In genomic region chr13:76887070-76887563, GRCh38 we compare ENCODE assay signal across 9 cellular contexts. TPM values are rescaled to one million over a fixed set of nuclear protein-coding genes. Genes with fewer than 3 reads are reported as not detected.
DNase-seq lines count a peak whose midpoint lies in the region; ATAC-seq, FAIRE-seq and TF ChIP-seq lines count a peak whose summit lies in the region.
"Had no signal": no experiment of that assay in that cellular context is flagged by ENCODE, and none has a peak within 500 bp of the region (broad histone marks: within the 10 kb centered on the region; RNA-seq: fewer than 3 reads in every experiment).

No MANE protein-coding gene starts in this region.

- peak overlapping the region; percentile 29; the same call in 1 of the 2 replicates for H3K4me2 ChIP-seq in HepG2 (ENCODE audit: low read depth, low read length)

- no peak for TF ChIP-seq EP300 in HepG2 (IDR thresholded peaks at IDR 0.05; ENCODE audit: low read depth in 2 of 2, low read length in 2 of 2)
- TF ChIP-seq EP300 in HepG2 (CRISPR knock-in tag; IDR thresholded peaks at IDR 0.05; ENCODE audit: borderline replicate concordance): no peak

- no TSS peak for BruUV-seq in HepG2 (replicated peaks; lab: Mats Ljungman, UMichigan)

- in situ Hi-C loops in HepG2 (cut with HindIII; ENCODE audit: extremely low pct_ligation_motif_present, low pct_unique_long_range_greater_than_20kb): no loop called here

- H3K36me3 Mint-ChIP-seq in activated CD4-positive, alpha-beta T cell treated with anti-CD3 and anti-CD28 coated beads, Interleukin-2, amount 10 ng/mL, durations not matched to agents 24 days and 14 days (ENCODE audit: low read depth): peaks cover 4% of the 10 kb centered on the region

- intact Hi-C loops in activated CD4-positive, alpha-beta T cell treated with anti-CD3 and anti-CD28 coated beads, Interleukin-2, amount 10 ng/mL, durations not matched to agents 24 days and 14 days (cut with micrococcal nuclease): loop anchor here (5.0 kb wide), 5 partner anchors 60 to 1520 kb away; partner anchors contain the start of genes MYCBP2 and SLAIN1
- intact Hi-C loops in HepG2 (cut with micrococcal nuclease; ENCODE audit: unreplicated experiment) (no loop called here), tibial artery (cut with DNase I; ENCODE audit: low total_unique reads) (loop anchor here (10.0 kb wide), 3 partner anchors 98 to 1192 kb away; no protein-coding TSS in a partner anchor)

- POLR2A ChIA-PET in HepG2 (lab: Yijun Ruan, JAX): no interaction called here

- CTCF ChIA-PET in HepG2 (lab: Yijun Ruan, JAX; ENCODE audit: low intra/inter-chr PET ratio, low total read pairs): no interaction called here

- no peaks in the 10 kb centered on the region for H3K36me3 ChIP-seq in bronchial epithelial cell (ENCODE audit: control insufficient read depth, insufficient read depth, low read length)
- no peaks in the 10 kb centered on the region for H3K36me3 ChIP-seq in HepG2 (replicated peaks in 1 of 2; ENCODE audit: control insufficient read depth in 1 of 2, insufficient read depth in 2 of 2, low read length in 2 of 2)
- H3K36me3 ChIP-seq in tibial artery: no peaks in the 10 kb centered on the region

- no peaks in the 10 kb centered on the region for H3K79me2 ChIP-seq in HepG2 (ENCODE audit: insufficient read depth, low read length)

- H3K9ac ChIP-seq in HepG2 (ENCODE audit: insufficient read depth, low read depth, low read length): no peak overlapping the region

- 40% methylated on average over 20 of the region's 20 CpGs for WGBS in HepG2 (ENCODE audit: low lambda C conversion rate)

- H4K20me1 ChIP-seq in HepG2 (ENCODE audit: insufficient read depth, low read length): no peaks in the 10 kb centered on the region

- H3K27me3 Mint-ChIP-seq in activated CD4-positive, alpha-beta T cell treated with anti-CD3 and anti-CD28 coated beads, Interleukin-2, amount 10 ng/mL, durations not matched to agents 24 days and 14 days: peaks cover 47% of the 10 kb centered on the region

- peak overlapping the region; percentile 66 for H3K4me3 ChIP-seq in bronchial epithelial cell (ENCODE audit: low read depth, low read length)
- peak overlapping the region in 1 of 3 experiments; percentile 59; a peak in 1 of 6 replicates for H3K4me3 ChIP-seq in HepG2 (replicated peaks in 1 of 3; ENCODE audit: insufficient read depth in 1 of 3, low read depth in 2 of 3, low read length in 3 of 3)
- peak overlapping the region; percentile 69 to 78 for H3K4me3 ChIP-seq in tibial artery

- H3K27ac ChIP-seq in HepG2 (ENCODE audit: extremely low read length, insufficient read depth, low read length) (no peak overlapping the region), tibial artery (peak overlapping the region; percentile 87 to 88)

- no peak for TF ChIP-seq POLR2A in HepG2 (IDR thresholded peaks at IDR 0.05; ENCODE audit: insufficient read depth in 1 of 2, low read depth in 2 of 2, low read length in 2 of 2)

- H2AFZ ChIP-seq in HepG2 (ENCODE audit: low read length): no peak overlapping the region

- H3K4me1 Mint-ChIP-seq in activated CD4-positive, alpha-beta T cell treated with anti-CD3 and anti-CD28 coated beads, Interleukin-2, amount 10 ng/mL, durations not matched to agents 24 days and 14 days: peaks cover 26% of the 10 kb centered on the region

- H3K27ac Mint-ChIP-seq in activated CD4-positive, alpha-beta T cell treated with anti-CD3 and anti-CD28 coated beads, Interleukin-2, amount 10 ng/mL, durations not matched to agents 24 days and 14 days: peak overlapping the region; percentile 54

- H3K4me1 ChIP-seq in HepG2 (ENCODE audit: insufficient read depth, low read length) (peaks cover 7% of the 10 kb centered on the region; the same call in 1 of the 2 replicates), tibial artery (peaks cover 0 to 27% (median 11%) of the 10 kb centered on the region in 4 donors)

- H3K27me3 ChIP-seq in bronchial epithelial cell (ENCODE audit: control insufficient read depth, insufficient read depth, low read length) (no peaks in the 10 kb centered on the region), HepG2 (ENCODE audit: control insufficient read depth in 1 of 2, insufficient read depth in 2 of 2, low read length in 2 of 2) (peaks cover 2 to 15% of the 10 kb centered on the region in 2 experiments; a peak in 4 of 5 replicates), tibial artery (no peaks in the 10 kb centered on the region)

- ATAC-seq in HepG2: no peak
- ATAC-seq in HG03045 (IDR thresholded peaks at IDR 0.05; ENCODE audit: unreplicated experiment): no peak

- H3K4me3 Mint-ChIP-seq in activated CD4-positive, alpha-beta T cell treated with anti-CD3 and anti-CD28 coated beads, Interleukin-2, amount 10 ng/mL, durations not matched to agents 24 days and 14 days: peak overlapping the region; percentile 89

- H3K9me3 ChIP-seq in HepG2 (ENCODE audit: low read length) (no peaks in the 10 kb centered on the region), tibial artery (no peaks in the 10 kb centered on the region)

- no peak for TF ChIP-seq CTCF in bronchial epithelial cell (IDR thresholded peaks at IDR 0.05; ENCODE audit: insufficient read depth, low read length, severe bottlenecking)
- no peak for TF ChIP-seq CTCF in HepG2 (CRISPR knock-in tag; IDR thresholded peaks at IDR 0.05)
- TF ChIP-seq CTCF in tibial artery (IDR thresholded peaks at IDR 0.05): no peak

- FAIRE-seq in bronchial epithelial cell (lab: Jason Lieb, UNC): no peak
- no peak for FAIRE-seq in HepG2 (lab: Jason Lieb, UNC)

- H3K9me3 Mint-ChIP-seq in activated CD4-positive, alpha-beta T cell treated with anti-CD3 and anti-CD28 coated beads, Interleukin-2, amount 10 ng/mL, durations not matched to agents 24 days and 14 days: no peaks in the 10 kb centered on the region

- no peak for TF ChIP-seq RAD21 in HepG2 (CRISPR knock-in tag; IDR thresholded peaks at IDR 0.05)

- DNase-seq in activated CD4-positive, alpha-beta T cell treated with anti-CD3 and anti-CD28 coated beads, Interleukin-2, amount 10 ng/mL, durations not matched to agents 24 days and 14 days: no peak
- DNase-seq in activated CD4-positive, alpha-beta T cell treated with anti-CD3 and anti-CD28 coated beads, Interleukin-2, amount 50 U/mL, for 48 hours: no peak
- DNase-seq in bronchial epithelial cell (ENCODE audit: low read depth) (no peak), HepG2 (ENCODE audit: low spot score) (no peak), tibial artery (no peak), NCI-H774 (lab: John Stamatoyannopoulos, UW) (no peak), epidermal melanocyte (ENCODE audit: insufficient read length, low spot score) (no peak)
- DNase-seq: NK-92 treated with Interleukin-12 subunit alpha and Interleukin-12 subunit beta, amount 100 ng/mL, for 24 hours had no signal

TF ChIP-seq in HepG2, 621 proteins besides CTCF, POLR2A, EP300 and RAD21:
- TF ChIP-seq NCOA2 (CRISPR knock-in tag; IDR thresholded peaks at IDR 0.05): no peak
- no peak for TF ChIP-seq SMARCC2 (IDR thresholded peaks at IDR 0.05)
- TF ChIP-seq ZHX1 (CRISPR knock-in tag; IDR thresholded peaks at IDR 0.05; ENCODE audit: low read depth): no peak
- TF ChIP-seq ADNP (CRISPR knock-in tag; IDR thresholded peaks at IDR 0.05): no peak
- no peak for TF ChIP-seq ZEB1 (IDR thresholded peaks at IDR 0.05; ENCODE audit: insufficient replicate concordance, low read depth)
- no peak for TF ChIP-seq KLF15 (CRISPR knock-in tag; IDR thresholded peaks at IDR 0.05; ENCODE audit: borderline replicate concordance)

RNA-seq across cellular contexts. Expression of gene KCTD12, which starts 0.9 kb away (rescaled TPM):
- total RNA-seq in activated CD4-positive, alpha-beta T cell treated with anti-CD3 and anti-CD28 coated beads, Interleukin-2, amount 10 ng/mL, durations not matched to agents 24 days and 14 days: 11.8 and 12.9 TPM in 2 replicates
- total RNA-seq in bronchial epithelial cell (6.5 and 15.3 TPM in 2 replicates), HepG2 (2016; rRNA removed; fragmentation: Illumina TruSeq; extraction: Trizol) (not detected in 2 replicates)
- not detected in 2 replicates for total RNA-seq in HepG2 (2016; cell fraction: cytosol; rRNA removed; fragmentation: Illumina TruSeq; extraction: Trizol; ENCODE audit: low read depth)
- not detected in 2 replicates for total RNA-seq in HepG2 (2016; cell fraction: insoluble cytoplasmic fraction; rRNA removed; fragmentation: Illumina TruSeq; extraction: Trizol)
- not detected in 2 replicates for total RNA-seq in HepG2 (2016; cell fraction: membrane; rRNA removed; fragmentation: Illumina TruSeq; extraction: Trizol)
- total RNA-seq in HepG2 (2016; cell fraction: nucleus; rRNA removed; fragmentation: Illumina TruSeq; extraction: Trizol): not detected in 2 replicates
- polyA plus RNA-seq in HepG2 (2011; rRNA removed): not detected in 2 replicates
- polyA plus RNA-seq in HepG2 (2011; cell fraction: cytosol; rRNA removed): 0.01 TPM in 1 of 2 replicates, not detected in the other
- polyA plus RNA-seq in HepG2 (2011; cell fraction: nucleus; rRNA removed): 0.02 TPM in 1 of 2 replicates, not detected in the other
- polyA plus RNA-seq in HepG2 (2012): not detected in 2 replicates
- not detected in 2 replicates for polyA plus RNA-seq in HepG2 (2016; cell fraction: cytosol; fragmentation: Illumina TruSeq; extraction: Trizol; ENCODE audit: low read depth)
- polyA plus RNA-seq in HepG2 (2016; cell fraction: insoluble cytoplasmic fraction; fragmentation: Illumina TruSeq; extraction: Trizol; ENCODE audit: low read depth): not detected in 2 replicates
- not detected in 2 replicates for polyA plus RNA-seq in HepG2 (2016; cell fraction: membrane; fragmentation: Illumina TruSeq; extraction: Trizol; ENCODE audit: low read depth)
- polyA plus RNA-seq in HepG2 (2016; cell fraction: nucleus; fragmentation: Illumina TruSeq; extraction: Trizol; ENCODE audit: insufficient read depth, low read depth): not detected in 2 replicates
- polyA minus RNA-seq in HepG2 (2011; rRNA and poly(A)+ RNA removed; ENCODE audit: low replicate concordance): not detected in 2 replicates
- not detected in 2 replicates for polyA minus RNA-seq in HepG2 (2011; cell fraction: cytosol; rRNA and poly(A)+ RNA removed)
- not detected in 2 replicates for polyA minus RNA-seq in HepG2 (2011; cell fraction: nucleus; rRNA and poly(A)+ RNA removed)
